8 cellular contexts compared by ENCODE assay signal in genomic region chr12:30796508-30796780, GRCh38. TPM values are rescaled to one million over a fixed set of nuclear protein-coding genes. Genes with fewer than 3 reads are reported as not detected.
A peak's percentile ranks its signal among the peaks of the same experiment; 100 is the strongest.
DNase-seq lines count a peak whose midpoint lies in the region; ATAC-seq lines count a peak whose summit lies in the region.

No MANE protein-coding gene starts in this region.

- peaks cover 25% of the 10 kb centered on the region for H3K4me1 ChIP-seq in iPS-18a (ENCODE audit: control insufficient read depth, low read depth, low read length)

- CTCF ChIA-PET in activated naive CD4-positive, alpha-beta T cell treated with anti-CD3 and anti-CD28 coated beads for 36 hours (lab: Charles Lee) = interaction anchor here (0.8 to 1.0 kb wide), 3 partner anchors 18 to 1320 kb away, joined by 3 read pairs; no protein-coding TSS in a partner anchor

- peaks cover 13% of the 10 kb centered on the region for H3K27me3 ChIP-seq in iPS-18a (ENCODE audit: control insufficient read depth, insufficient read depth, low read length)

- H3K9me3 ChIP-seq in iPS-18a (ENCODE audit: control insufficient read depth, low read depth, low read length) = no peaks in the 10 kb centered on the region

- no peak overlapping the region for H3K27ac ChIP-seq in iPS-18a (ENCODE audit: low read length)

- no peaks in the 10 kb centered on the region for H3K36me3 Mint-ChIP-seq in activated naive CD4-positive, alpha-beta T cell treated with anti-CD3 and anti-CD28 coated beads for 36 hours (ENCODE audit: low read depth)

- H3K27ac Mint-ChIP-seq in activated naive CD4-positive, alpha-beta T cell treated with anti-CD3 and anti-CD28 coated beads for 36 hours = no peak overlapping the region

- H3K36me3 ChIP-seq in iPS-18a (ENCODE audit: control insufficient read depth, low read depth, low read length) = peaks cover 3% of the 10 kb centered on the region

- peaks cover 41% of the 10 kb centered on the region for H3K27me3 Mint-ChIP-seq in activated naive CD4-positive, alpha-beta T cell treated with anti-CD3 and anti-CD28 coated beads for 36 hours (ENCODE audit: low read depth)

- peaks cover 14% of the 10 kb centered on the region for H3K4me1 Mint-ChIP-seq in activated naive CD4-positive, alpha-beta T cell treated with anti-CD3 and anti-CD28 coated beads for 36 hours (ENCODE audit: low read depth)

- H3K4me3 Mint-ChIP-seq in activated naive CD4-positive, alpha-beta T cell treated with anti-CD3 and anti-CD28 coated beads for 36 hours = peak overlapping the region; percentile 10

- H3K9ac ChIP-seq in iPS-18a (ENCODE audit: low read length) = peak overlapping the region; percentile 65

- peak overlapping the region; percentile 73 for H3K4me3 ChIP-seq in iPS-18a (ENCODE audit: low read length)

- no peak for ATAC-seq in HG02763 (IDR thresholded peaks at IDR 0.05; ENCODE audit: unreplicated experiment)

- intact Hi-C loops in activated naive CD4-positive, alpha-beta T cell treated with anti-CD3 and anti-CD28 coated beads for 36 hours (cut with micrococcal nuclease) = no loop called here

- no peaks in the 10 kb centered on the region for H3K9me3 Mint-ChIP-seq in activated naive CD4-positive, alpha-beta T cell treated with anti-CD3 and anti-CD28 coated beads for 36 hours

- DNase-seq in activated naive CD4-positive, alpha-beta T cell treated with anti-CD3 and anti-CD28 coated beads for 36 hours = no peak
- no peak for DNase-seq in activated naive CD4-positive, alpha-beta T cell treated with Interleukin-2 at 50 U/mL for 16 hours
- peak; percentile 67 for DNase-seq in LHCN-M2 (ENCODE audit: low read depth)
- DNase-seq in astrocyte of the hippocampus (ENCODE audit: low read depth, low spot score) = peak; percentile 87
- DNase-seq in stimulated activated CD8-positive, alpha-beta memory T cell treated with anti-CD3 and anti-CD28 coated beads, Interleukin-4, amount 100 ng/mL, for 48 hours = peak; percentile 42
- DNase-seq in NCI-H1048 (lab: John Stamatoyannopoulos, UW) = no peak

RNA-seq across cellular contexts. Expression of gene CAPRIN2, which starts 41.7 kb away (rescaled TPM):
- 10 to 100 TPM; 10.3 to 11.3 TPM for total RNA-seq in activated naive CD4-positive, alpha-beta T cell treated with anti-CD3 and anti-CD28 coated beads for 36 hours
- total RNA-seq in LHCN-M2 (2014; rRNA removed) = 14.5 and 27.3 TPM in 2 replicates
- 7.3 TPM for polyA plus RNA-seq in LHCN-M2 (2012)

Comparison
In these comparisons a context has a peak if more than half of its experiments do, and no peak if none do; other contexts are left out.
1. DNase-seq: peak in LHCN-M2 (single experiment), astrocyte of the hippocampus (single experiment) and stimulated activated CD8-positive, alpha-beta memory T cell treated with anti-CD3 and anti-CD28 coated beads, Interleukin-4, amount 100 ng/mL, for 48 hours (single experiment); none in activated naive CD4-positive, alpha-beta T cell treated with anti-CD3 and anti-CD28 coated beads for 36 hours (single experiment), activated naive CD4-positive, alpha-beta T cell treated with Interleukin-2 at 50 U/mL for 16 hours (single experiment) and NCI-H1048 (single experiment).